In genomic region chr1:228457396-228458176, GRCh38 we compare ENCODE assay signal across 9 cellular contexts. TPM values are rescaled to one million over a fixed set of nuclear protein-coding genes. Genes with fewer than 3 reads are reported as not detected.
DNase-seq lines count a peak whose midpoint lies in the region; ATAC-seq and TF ChIP-seq lines count a peak whose summit lies in the region.
"Had no signal": no experiment of that assay in that cellular context is flagged by ENCODE, and none has a peak within 500 bp of the region (broad histone marks: within the 10 kb centered on the region; RNA-seq: fewer than 3 reads in every experiment).

No MANE protein-coding gene starts in this region.

- WGBS in right lobe of liver (ENCODE audit: insufficient coverage, low coverage, low lambda C conversion rate, missing lambda C conversion rate): 3% methylated on average over 31 of the region's 74 CpGs

- H3K4me3 ChIP-seq in AG09309 (ENCODE audit: control insufficient read depth, low read depth, low read length) (peak overlapping the region; percentile 70), right lobe of liver (peak overlapping the region; percentile 24 to 43 (median 28))

- ATAC-seq in GM19035 (IDR thresholded peaks at IDR 0.05; ENCODE audit: unreplicated experiment) (peak; percentile 83), HG03280 (IDR thresholded peaks at IDR 0.05; ENCODE audit: unreplicated experiment) (peak; percentile 83), right lobe of liver (peak; percentile 81 to 88 (median 84))

- DNase-seq in AG09309 (ENCODE audit: low read depth) (peak; percentile 96), NCI-H510A treated with DMSO at 0.1 percent for 48 hours (lab: John Stamatoyannopoulos, UW) (peak; percentile 96), dermis microvascular lymphatic vessel endothelial cell (ENCODE audit: low read depth in 2 of 2) (peak; percentile 96 to 99), right lobe of liver (peak in 2 of 3 donors; percentile 64 to 66)
- DNase-seq in activated CD4-positive, alpha-beta T cell treated with anti-CD3 and anti-CD28 coated beads, Interleukin-2, amount 50 U/mL, for 4 hours: peak; percentile 72 to 78
- peak; percentile 88 for DNase-seq in stimulated activated CD4-positive, alpha-beta T cell treated with anti-CD3 and anti-CD28 coated beads, Interleukin-4, amount 100 ng/mL, for 24 hours

- TF ChIP-seq CTCF in AG09309 (IDR thresholded peaks at IDR 0.05; ENCODE audit: control insufficient read depth, insufficient read depth, low read depth, low read length, missing control alignments) (peak; percentile 28), right lobe of liver (IDR thresholded peaks at IDR 0.05) (peak in 1 of 4 donors; percentile 9)

- peaks cover 0 to 5% (median 0%) of the 10 kb centered on the region in 4 donors for H3K4me1 ChIP-seq in right lobe of liver

- no peaks in the 10 kb centered on the region for H3K36me3 ChIP-seq in right lobe of liver

- peak overlapping the region in 2 of 3 donors; percentile 29 to 63 for H3K27ac ChIP-seq in right lobe of liver
- H3K27ac ChIP-seq: KMS-11 had no signal

- intact Hi-C loops in right lobe of liver (cut with DNase I): no loop called here

- TF ChIP-seq POLR2A in right lobe of liver (IDR thresholded peaks at IDR 0.05): peak; percentile 38

- H3K9me3 ChIP-seq in right lobe of liver: no peaks in the 10 kb centered on the region

- peaks cover 0 to 9% of the 10 kb centered on the region in 2 donors for H3K27me3 ChIP-seq in right lobe of liver

RNA-seq across cellular contexts. Expression of gene RNF187, which starts 29.6 kb away (rescaled TPM):
- total RNA-seq in dermis microvascular lymphatic vessel endothelial cell (28.9 and 39.8 TPM in 2 replicates), right lobe of liver (10 to 100 TPM; 43.9 to 66.6 (median 56.3) TPM)

RNA-seq across cellular contexts. Expression of gene TRIM17, which starts 40.9 kb away (rescaled TPM):
- total RNA-seq in dermis microvascular lymphatic vessel endothelial cell: not detected in 2 replicates
- total RNA-seq in right lobe of liver: not detected

RNA-seq across cellular contexts. Expression of gene TRIM11, which starts 51.0 kb away (rescaled TPM):
- 10.4 and 14.8 TPM in 2 replicates for total RNA-seq in dermis microvascular lymphatic vessel endothelial cell
- 1 to 10 TPM; 5.2 to 8.3 (median 7.1) TPM for total RNA-seq in right lobe of liver

Comparison
In these comparisons a context has a peak if more than half of its experiments do, and no peak if none do; other contexts are left out.
1. Peak in every context shown above with its lines: DNase-seq, ATAC-seq, H3K4me3 ChIP-seq and H3K27ac ChIP-seq.